In the genomic region with DNA sequence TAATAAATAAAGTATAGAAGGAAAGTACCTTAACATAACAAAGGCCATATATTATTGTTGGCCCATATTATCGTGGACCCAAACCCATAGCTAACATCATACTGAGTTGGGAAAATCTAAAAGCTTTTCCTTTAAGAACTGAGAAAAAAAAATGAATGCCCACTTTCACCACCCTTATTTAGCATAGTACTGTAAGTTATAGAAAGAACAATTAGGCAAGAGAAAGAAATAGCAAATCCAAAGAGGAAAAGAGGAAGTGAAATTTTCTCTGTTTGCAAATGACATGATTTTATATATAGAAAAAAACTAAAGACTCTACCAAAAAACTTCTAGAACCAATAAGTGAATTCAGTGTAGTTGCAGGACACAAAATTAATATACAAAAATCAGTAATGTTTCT, we compare ENCODE assay signal across 23 cellular contexts.
"Had no signal": no experiment of that assay in that cellular context is flagged by ENCODE, and none has a peak within 500 bp of the region (broad histone marks: within the 10 kb centered on the region; RNA-seq: fewer than 3 reads in every experiment).

No MANE protein-coding gene starts in this region.

- ATAC-seq: activated CD8-positive, alpha-beta T cell treated with anti-CD3 and anti-CD28 coated beads for 36 hours; esophagus mucosa; gastrocnemius medialis; left lobe of liver; natural killer cell; sciatic nerve; stimulated activated effector memory CD8-positive, alpha-beta T cell treated with anti-CD3 and anti-CD28 coated beads, Interleukin-12 subunit alpha, Interleukin-12 subunit beta, amount 100 ng/mL, for 72 hours had no signal

- H3K27me3 Mint-ChIP-seq: activated B cell treated with CpG ODN at 0.5 μM for 24 hours; activated CD8-positive, alpha-beta T cell treated with anti-CD3 and anti-CD28 coated beads for 36 hours; activated T-cell treated with anti-CD3 and anti-CD28 coated beads, Interleukin-2, amount 50 U/mL, for 24 hours; central memory CD8-positive, alpha-beta T cell had no signal

- H3K9me3 Mint-ChIP-seq: activated B cell treated with CpG ODN at 0.5 μM for 24 hours had no signal

- H3K4me3 Mint-ChIP-seq: activated B cell treated with CpG ODN at 0.5 μM for 24 hours; activated CD8-positive, alpha-beta T cell treated with anti-CD3 and anti-CD28 coated beads for 36 hours; activated T-cell treated with anti-CD3 and anti-CD28 coated beads, Interleukin-2, amount 50 U/mL, for 24 hours; central memory CD8-positive, alpha-beta T cell; natural killer cell; stimulated activated effector memory CD8-positive, alpha-beta T cell treated with anti-CD3 and anti-CD28 coated beads, Interleukin-12 subunit alpha, Interleukin-12 subunit beta, amount 100 ng/mL, for 72 hours had no signal

- H3K4me2 ChIP-seq: smooth muscle cell had no signal

- H3K27ac Mint-ChIP-seq: activated B cell treated with CpG ODN at 0.5 μM for 24 hours; activated CD8-positive, alpha-beta T cell treated with anti-CD3 and anti-CD28 coated beads for 36 hours; activated T-cell treated with anti-CD3 and anti-CD28 coated beads, Interleukin-2, amount 50 U/mL, for 24 hours; activated T-helper 2 cell treated with anti-CD3 and anti-CD28 coated beads, Interferon-gamma antibody, Interleukin-2, Interleukin-4, amounts not matched to agents 10 μg/mL and 5 μg/mL and 100 μg/mL, durations not matched to agents 14 hours and 24 hours and 36 hours; natural killer cell; stimulated activated effector memory CD8-positive, alpha-beta T cell treated with anti-CD3 and anti-CD28 coated beads, Interleukin-12 subunit alpha, Interleukin-12 subunit beta, amount 100 ng/mL, for 72 hours had no signal

- H3K27ac ChIP-seq: ascending aorta, coronary artery, gastrocnemius medialis, neutrophil, stomach had no signal

- H3K4me3 ChIP-seq: ascending aorta, coronary artery, gastrocnemius medialis, lung, smooth muscle cell, stomach had no signal

- H3K36me3 ChIP-seq: ascending aorta, gastrocnemius medialis, neutrophil, stomach had no signal

- H3K4me1 Mint-ChIP-seq: central memory CD8-positive, alpha-beta T cell; natural killer cell; stimulated activated effector memory CD8-positive, alpha-beta T cell treated with anti-CD3 and anti-CD28 coated beads, Interleukin-12 subunit alpha, Interleukin-12 subunit beta, amount 100 ng/mL, for 72 hours had no signal

- H3K4me1 ChIP-seq: ascending aorta, gastrocnemius medialis, stomach had no signal

- H3K27me3 ChIP-seq: ascending aorta, gastrocnemius medialis, neutrophil, stomach had no signal

- H3K9me3 ChIP-seq: ascending aorta, gastrocnemius medialis, neutrophil, stomach had no signal

- H3K36me3 Mint-ChIP-seq: natural killer cell; stimulated activated effector memory CD8-positive, alpha-beta T cell treated with anti-CD3 and anti-CD28 coated beads, Interleukin-12 subunit alpha, Interleukin-12 subunit beta, amount 100 ng/mL, for 72 hours had no signal

- DNase-seq: activated B cell treated with CpG ODN at 0.5 μM for 24 hours; activated CD4-positive, alpha-beta T cell treated with anti-CD3 and anti-CD28 coated beads for 48 hours; activated CD8-positive, alpha-beta T cell treated with anti-CD3 and anti-CD28 coated beads for 36 hours; activated naive CD4-positive, alpha-beta T cell treated with anti-CD3 and anti-CD28 coated beads, Interleukin-2, amount 50 U/mL, for 16 hours; activated T-cell treated with anti-CD3 and anti-CD28 coated beads, Interleukin-2, amount 50 U/mL, for 24 hours; gastrocnemius medialis; head of caudate nucleus; kidney; natural killer cell; stimulated activated CD4-positive, alpha-beta T cell treated with anti-CD3 and anti-CD28 coated beads, Interleukin-4, amount 100 ng/mL, for 1 hour; stomach; trophoblast cell had no signal
